In genomic region chr4:147984065-147984777, GRCh38 we compare ENCODE assay signal across 8 cellular contexts.
DNase-seq lines count a peak whose midpoint lies in the region; ATAC-seq and TF ChIP-seq lines count a peak whose summit lies in the region.

No MANE protein-coding gene starts in this region.

- H3K9me3 ChIP-seq in OCI-LY3 (ENCODE audit: insufficient read depth, low read length), result peaks cover 2% of the 10 kb centered on the region; the same call in 1 of the 2 replicates

- peaks cover 14% of the 10 kb centered on the region for H4K20me1 ChIP-seq in OCI-LY3 (ENCODE audit: insufficient read depth, low read length)

- H2AFZ ChIP-seq in OCI-LY3 (ENCODE audit: low read depth, low read length), result no peak overlapping the region

- DNase-seq in CMK (ENCODE audit: low read depth) (peak; percentile 32), dedifferentiated amniotic fluid mesenchymal stem cell (ENCODE audit: extremely low spot score) (peak; percentile 51), lung microvascular endothelial cell (ENCODE audit: low read depth in 2 of 2) (peak; percentile 68 to 78), mucosa of gallbladder (ENCODE audit: low spot score) (no peak)
- DNase-seq in activated CD8-positive, alpha-beta memory T cell treated with anti-CD3 and anti-CD28 coated beads, Interleukin-2, amount 50 U/mL, for 4 hours, result no peak

- ATAC-seq in GM19351 (IDR thresholded peaks at IDR 0.05; ENCODE audit: unreplicated experiment), result peak; percentile 40
- ATAC-seq in HG02642 (IDR thresholded peaks at IDR 0.05; ENCODE audit: poor library complexity, unreplicated experiment), result no peak

- H3K4me1 ChIP-seq in OCI-LY3 (ENCODE audit: low read length), result peaks cover 13% of the 10 kb centered on the region

- H3K27ac ChIP-seq in OCI-LY3 (ENCODE audit: low read length), result no peak overlapping the region

- peak overlapping the region; percentile 33; the same call in 1 of the 2 replicates for H3K4me2 ChIP-seq in OCI-LY3 (ENCODE audit: low read length)

- H3K4me3 ChIP-seq in OCI-LY3 (ENCODE audit: low read length), result no peak overlapping the region

- H3K79me2 ChIP-seq in OCI-LY3 (ENCODE audit: low read length), result no peaks in the 10 kb centered on the region

- H3K9ac ChIP-seq in OCI-LY3 (ENCODE audit: low read length), result no peak overlapping the region

- TF ChIP-seq CTCF in OCI-LY3 (IDR thresholded peaks at IDR 0.05; ENCODE audit: low read depth, low read length), result peak; percentile 97

- H3K36me3 ChIP-seq in OCI-LY3 (replicated peaks; ENCODE audit: low read depth, low read length), result no peaks in the 10 kb centered on the region

- no peaks in the 10 kb centered on the region for H3K27me3 ChIP-seq in OCI-LY3 (ENCODE audit: low read depth, low read length)

Comparison
In these comparisons a context has a peak if more than half of its experiments do, and no peak if none do; other contexts are left out.
1. DNase-seq: peak in CMK (single experiment), dedifferentiated amniotic fluid mesenchymal stem cell (single experiment) and lung microvascular endothelial cell (2 of 2); none in mucosa of gallbladder (single experiment) and activated CD8-positive, alpha-beta memory T cell treated with anti-CD3 and anti-CD28 coated beads, Interleukin-2, amount 50 U/mL, for 4 hours (single experiment).